ENCODE assay signal across 8 cellular contexts in the genomic region with DNA sequence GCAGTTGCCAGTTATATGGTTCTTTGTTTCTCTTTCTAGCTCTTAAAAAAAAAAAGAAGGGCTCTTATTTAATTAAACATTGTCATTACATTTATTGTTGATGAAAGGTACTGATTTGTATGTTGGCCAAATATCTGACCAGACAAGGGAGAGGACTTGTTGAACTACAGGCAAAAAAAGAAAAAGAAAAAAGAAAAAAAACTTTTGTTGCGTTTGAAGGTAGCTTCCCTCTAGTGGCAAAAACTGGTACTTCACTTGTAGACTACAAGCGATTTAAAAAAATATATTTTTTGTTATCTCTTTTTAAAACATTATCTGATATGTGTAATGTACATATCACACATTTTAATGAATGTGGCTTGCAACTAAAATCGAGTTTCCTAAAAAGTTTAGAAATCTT.
DNase-seq lines count a peak whose midpoint lies in the region; ATAC-seq, FAIRE-seq and TF ChIP-seq lines count a peak whose summit lies in the region.

No MANE protein-coding gene starts in this region.

- no peaks in the 10 kb centered on the region for H3K27me3 ChIP-seq in endothelial cell of umbilical vein (ENCODE audit: control insufficient read depth in 2 of 2, insufficient read depth in 2 of 2, low read length in 2 of 2)

- no peak for DNase-seq in GM13976 (ENCODE audit: low spot score)
- DNase-seq in NOMO-1 treated with DMSO at 0.1 percent for 48 hours (lab: John Stamatoyannopoulos, UW; ENCODE audit: unreplicated experiment), result peak; percentile 22
- DNase-seq in endothelial cell of umbilical vein (ENCODE audit: low read depth, low spot score), result peak; percentile 22
- peak; percentile 10 for DNase-seq in retinal pigment epithelial cell (ENCODE audit: low read depth)
- DNase-seq in hypothalamus (lab: John Stamatoyannopoulos, UW), result no peak
- no peak for DNase-seq in stimulated activated CD4-positive, alpha-beta T cell treated with anti-CD3 and anti-CD28 coated beads, Interleukin-15, amount 100 ng/mL, for 24 hours

- no peaks in the 10 kb centered on the region for H3K36me3 ChIP-seq in endothelial cell of umbilical vein (ENCODE audit: control insufficient read depth in 2 of 2, extremely low read depth in 1 of 2, insufficient read depth in 2 of 2, low read length in 2 of 2)

- H3K9me3 ChIP-seq in endothelial cell of umbilical vein (replicated peaks; ENCODE audit: control insufficient read depth, insufficient read depth, low read length), result no peaks in the 10 kb centered on the region

- POLR2A ChIA-PET in endothelial cell of umbilical vein (lab: Charles Lee), result no interaction called here

- peak; percentile 16 for TF ChIP-seq CTCF in GM13976 (IDR thresholded peaks at IDR 0.05; ENCODE audit: borderline replicate concordance, control extremely low read depth, extremely low read depth, insufficient read depth, missing control alignments)
- TF ChIP-seq CTCF in endothelial cell of umbilical vein (IDR thresholded peaks at IDR 0.05; ENCODE audit: extremely low read depth in 1 of 2, insufficient read depth in 1 of 2, low read depth in 1 of 2, low read length in 2 of 2), result peak; percentile 38 to 39
- TF ChIP-seq CTCF in retinal pigment epithelial cell (conservative IDR thresholded peaks at IDR 0.05; ENCODE audit: low read depth, low read length), result peak; percentile 74

- CTCF ChIA-PET in endothelial cell of umbilical vein (lab: Charles Lee), result interaction anchor here (0.6 to 3.5 kb wide), 26 partner anchors 10 to 1712 kb away, joined by 3 to 28 read pairs (median 4); no protein-coding TSS in a partner anchor

- H3K9ac ChIP-seq in endothelial cell of umbilical vein (replicated peaks; ENCODE audit: extremely low read depth, insufficient read depth, low read length), result no peak overlapping the region

- no peak for ATAC-seq in HG03342 (IDR thresholded peaks at IDR 0.05; ENCODE audit: unreplicated experiment)
- ATAC-seq in GM18519 (IDR thresholded peaks at IDR 0.05; ENCODE audit: low FRiP score, unreplicated experiment), result no peak

- H3K4me2 ChIP-seq in endothelial cell of umbilical vein (ENCODE audit: insufficient read depth, low read length), result peak overlapping the region; percentile 24

- H3K79me2 ChIP-seq in endothelial cell of umbilical vein (ENCODE audit: control insufficient read depth, insufficient read depth, low read length), result no peaks in the 10 kb centered on the region

- no peaks in the 10 kb centered on the region for H4K20me1 ChIP-seq in endothelial cell of umbilical vein (replicated peaks; ENCODE audit: control insufficient read depth, extremely low read depth, insufficient read depth, low read length)

- no peaks in the 10 kb centered on the region for H3K9me1 ChIP-seq in endothelial cell of umbilical vein (replicated peaks; ENCODE audit: control insufficient read depth, extremely low read depth, insufficient read depth, low read length)

- in situ Hi-C loops in GM13976 (cut with MboI; ENCODE audit: low sequenced_read_pairs, unreplicated experiment), result no loop called here

- no peak for TF ChIP-seq POLR2A in endothelial cell of umbilical vein (IDR thresholded peaks at IDR 0.05; ENCODE audit: low read depth, low read length)

- no peaks in the 10 kb centered on the region for H3K4me1 ChIP-seq in endothelial cell of umbilical vein (ENCODE audit: control insufficient read depth, extremely low read depth, insufficient read depth, low read length)

- H3K4me3 ChIP-seq in endothelial cell of umbilical vein (replicated peaks in 1 of 3; ENCODE audit: insufficient read depth in 1 of 3, low read depth in 1 of 3, low read length in 3 of 3) (no peak overlapping the region), retinal pigment epithelial cell (ENCODE audit: low read length) (no peak overlapping the region)

- no TSS peak for BruUV-seq in endothelial cell of umbilical vein (replicated peaks; lab: Mats Ljungman, UMichigan)

- H2AFZ ChIP-seq in endothelial cell of umbilical vein (ENCODE audit: low read depth, low read length), result no peak overlapping the region

- dilution Hi-C loops in endothelial cell of umbilical vein (cut with MboI; ENCODE audit: extremely low pct_ligation_motif_present, low sequenced_read_pairs), result no loop called here

- intact Hi-C loops in endothelial cell of umbilical vein (cut with micrococcal nuclease), result loop anchor here (1.0 kb wide), 3 partner anchors 282 to 1325 kb away; no protein-coding TSS in a partner anchor

- no peak overlapping the region for H3K27ac ChIP-seq in endothelial cell of umbilical vein (ENCODE audit: insufficient read depth, low read depth, low read length)

- peak; percentile 15 for FAIRE-seq in endothelial cell of umbilical vein (lab: Jason Lieb, UNC)

TF ChIP-seq in endothelial cell of umbilical vein, 7 proteins besides CTCF, POLR2A, EP300 and RAD21:
- no peak for TF ChIP-seq EZH2 (IDR thresholded peaks at IDR 0.05; ENCODE audit: borderline replicate concordance, low read depth, low read length, severe bottlenecking)
- TF ChIP-seq GATA2 (IDR thresholded peaks at IDR 0.05; ENCODE audit: insufficient read depth, insufficient read length, low read depth, low read length), result no peak
- no peak for TF ChIP-seq MYC (IDR thresholded peaks at IDR 0.05; ENCODE audit: low read depth, low read length)
- TF ChIP-seq, protein P1, sequence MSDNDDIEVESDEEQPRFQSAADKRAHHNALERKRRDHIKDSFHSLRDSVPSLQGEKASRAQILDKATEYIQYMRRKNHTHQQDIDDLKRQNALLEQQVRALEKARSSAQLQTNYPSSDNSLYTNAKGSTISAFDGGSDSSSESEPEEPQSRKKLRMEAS (IDR thresholded peaks at IDR 0.05; ENCODE audit: insufficient read depth, insufficient read length), result no peak
- no peak for TF ChIP-seq JUN (IDR thresholded peaks at IDR 0.05; ENCODE audit: borderline replicate concordance, insufficient read depth, insufficient read length, low read depth)
- TF ChIP-seq POLR2AphosphoS5 (IDR thresholded peaks at IDR 0.05; ENCODE audit: insufficient read depth, low read depth, low read length), result no peak
- no peak for TF ChIP-seq FOS (IDR thresholded peaks at IDR 0.05; ENCODE audit: borderline replicate concordance, insufficient read depth, low read length)

Comparison
In these comparisons a context has a peak if more than half of its experiments do, and no peak if none do; other contexts are left out.
1. DNase-seq: peak in NOMO-1 treated with DMSO at 0.1 percent for 48 hours (single experiment), endothelial cell of umbilical vein (single experiment) and retinal pigment epithelial cell (single experiment); none in GM13976 (single experiment), hypothalamus (0 of 51) and stimulated activated CD4-positive, alpha-beta T cell treated with anti-CD3 and anti-CD28 coated beads, Interleukin-15, amount 100 ng/mL, for 24 hours (single experiment).
2. CTCF ChIP-seq: peak in every context shown above with its lines; median percentile 74 in retinal pigment epithelial cell; 38 in endothelial cell of umbilical vein; 16 in GM13976.